In the genomic region with DNA sequence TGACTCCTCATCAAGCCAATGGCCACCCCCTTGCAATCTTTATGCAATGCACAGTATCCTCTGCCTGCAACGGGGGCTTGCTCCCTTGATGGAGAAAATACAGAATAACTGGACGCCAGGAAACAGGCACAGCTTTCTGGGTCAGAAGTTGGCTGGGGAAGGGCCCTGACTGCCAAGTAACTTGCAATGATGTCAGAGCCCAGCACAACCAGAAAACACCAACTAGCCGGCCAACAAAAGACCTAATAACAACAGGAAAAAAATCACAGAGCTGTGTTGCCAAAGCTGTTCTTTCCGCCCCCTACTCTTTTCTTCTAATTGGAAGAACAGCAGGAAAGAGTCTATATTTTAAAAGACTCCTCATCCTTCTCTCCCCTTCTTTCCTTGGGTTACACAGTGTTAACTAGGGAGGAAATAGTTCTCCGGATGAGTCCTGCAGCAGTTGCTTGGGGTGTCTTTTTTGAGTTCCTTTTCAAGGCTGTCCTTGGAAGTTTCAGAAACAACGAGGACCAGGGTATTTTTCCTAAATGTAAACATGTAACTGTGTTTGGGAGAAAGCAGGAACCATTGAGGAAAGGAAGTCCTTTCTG, we compare ENCODE assay signal across 12 cellular contexts. TPM values are rescaled to one million over a fixed set of nuclear protein-coding genes. Genes with fewer than 3 reads are reported as not detected.
A peak's percentile ranks its signal among the peaks of the same experiment; 100 is the strongest.
DNase-seq lines count a peak whose midpoint lies in the region; TF ChIP-seq lines count a peak whose summit lies in the region.
"Had no signal": no experiment of that assay in that cellular context is flagged by ENCODE, and none has a peak within 500 bp of the region (broad histone marks: within the 10 kb centered on the region; RNA-seq: fewer than 3 reads in every experiment).

No MANE protein-coding gene starts in this region.

- H3K27me3 ChIP-seq in fibroblast of lung (ENCODE audit: control insufficient read depth, insufficient read depth, low read length) (no peaks in the 10 kb centered on the region), tibial artery (no peaks in the 10 kb centered on the region)

- H4K20me1 ChIP-seq in fibroblast of lung (ENCODE audit: control insufficient read depth, extremely low read depth, insufficient read depth, low read length): no peaks in the 10 kb centered on the region

- H3K4me1 ChIP-seq in fibroblast of lung (ENCODE audit: control insufficient read depth, extremely low read depth, insufficient read depth, low read length): no peaks in the 10 kb centered on the region
- H3K4me1 ChIP-seq in tibial artery: peaks cover 0 to 32% (median 15%) of the 10 kb centered on the region in 4 donors

- H3K27ac ChIP-seq in fibroblast of lung (ENCODE audit: insufficient read depth, low read length): no peak overlapping the region
- peak overlapping the region; percentile 77 to 92 for H3K27ac ChIP-seq in tibial artery
- H3K27ac ChIP-seq: VCaP had no signal

- in situ Hi-C loops in GM13976 (cut with MboI; ENCODE audit: low sequenced_read_pairs, unreplicated experiment): no loop called here

- H3K36me3 ChIP-seq in fibroblast of lung (ENCODE audit: control insufficient read depth, insufficient read depth, low read length) (no peaks in the 10 kb centered on the region), tibial artery (no peaks in the 10 kb centered on the region)
- H3K36me3 ChIP-seq: esophagus squamous epithelium had no signal

- H3K9me3 ChIP-seq in fibroblast of lung (ENCODE audit: control insufficient read depth, insufficient read depth, low read depth, low read length) (no peaks in the 10 kb centered on the region), tibial artery (no peaks in the 10 kb centered on the region)
- H3K9me3 ChIP-seq: esophagus squamous epithelium had no signal

- H3K9ac ChIP-seq in fibroblast of lung (ENCODE audit: insufficient read depth, low read length): no peak overlapping the region

- H2AFZ ChIP-seq in fibroblast of lung (ENCODE audit: low read length): peak overlapping the region; percentile 56

- DNase-seq in amygdala (lab: John Stamatoyannopoulos, UW) (peak in 53 of 56 donors; percentile 5 to 80 (median 50)), fibroblast of lung (ENCODE audit: low read depth in 2 of 2) (peak in 1 of 2 donors; percentile 88), middle frontal gyrus (ENCODE audit: extremely low spot score, low spot score) (peak; percentile 57), tibial artery (peak in 1 of 2 donors; percentile 46), GM13976 (ENCODE audit: low spot score) (no peak), DMS53 treated with DMSO at 0.1 percent for 48 hours (lab: John Stamatoyannopoulos, UW; ENCODE audit: unreplicated experiment) (no peak)
- DNase-seq in stimulated activated CD4-positive, alpha-beta T cell treated with anti-CD3 and anti-CD28 coated beads, Interleukin-2, amount 100 ng/mL, for 48 hours: no peak
- DNase-seq: activated naive CD4-positive, alpha-beta T cell; DND-41; esophagus squamous epithelium; NCI-H1436 had no signal

- peak overlapping the region; percentile 81 for H3K4me2 ChIP-seq in fibroblast of lung (ENCODE audit: extremely low read depth, insufficient read depth, low read length)

- H3K4me3 ChIP-seq in fibroblast of lung (replicated peaks in 1 of 4; ENCODE audit: control extremely low read depth in 1 of 4, insufficient read depth in 1 of 4, low read depth in 3 of 4, low read length in 4 of 4) (peak overlapping the region in 2 of 4 experiments; percentile 57 to 79), tibial artery (peak overlapping the region; percentile 55 to 87)

- peaks cover 4% of the 10 kb centered on the region for H3K79me2 ChIP-seq in fibroblast of lung (ENCODE audit: control insufficient read depth, insufficient read depth, low read length)

- intact Hi-C loops in tibial artery (cut with DNase I; ENCODE audit: low total_unique reads): no loop called here

- TF ChIP-seq CTCF in fibroblast of lung (conservative IDR thresholded peaks at IDR 0.05 in 1 of 2, IDR thresholded peaks at IDR 0.05 in 1 of 2; ENCODE audit: low read depth in 1 of 2, low read length in 2 of 2): no peak
- no peak for TF ChIP-seq CTCF in tibial artery (IDR thresholded peaks at IDR 0.05)
- TF ChIP-seq CTCF in GM13976 (IDR thresholded peaks at IDR 0.05; ENCODE audit: borderline replicate concordance, control extremely low read depth, extremely low read depth, insufficient read depth, missing control alignments): no peak

RNA-seq across cellular contexts. Expression of a gene that starts 1.4 kb away (rescaled TPM):
- 9.5 and 13.4 TPM in 2 replicates for total RNA-seq in fibroblast of lung
- 2.4 and 5.3 TPM in 2 replicates for polyA plus RNA-seq in fibroblast of lung
- 0.99 and 2.1 TPM in 2 replicates for polyA plus RNA-seq in fibroblast of lung (2012)
- polyA minus RNA-seq in fibroblast of lung (ENCODE audit: low replicate concordance): 4.2 and 6.6 TPM in 2 replicates

Comparison
In these comparisons a context has a peak if more than half of its experiments do, and no peak if none do; other contexts are left out.
1. DNase-seq: peak in amygdala (53 of 56) and middle frontal gyrus (single experiment); none in GM13976 (single experiment), DMS53 treated with DMSO at 0.1 percent for 48 hours (single experiment) and stimulated activated CD4-positive, alpha-beta T cell treated with anti-CD3 and anti-CD28 coated beads, Interleukin-2, amount 100 ng/mL, for 48 hours (0 of 2).